ENCODE assay signal across 12 cellular contexts in genomic region chr22:42958937-42959336, GRCh38. TPM values are rescaled to one million over a fixed set of nuclear protein-coding genes. Genes with fewer than 3 reads are reported as not detected.
DNase-seq lines count a peak whose midpoint lies in the region; ATAC-seq, FAIRE-seq and TF ChIP-seq lines count a peak whose summit lies in the region.
"Had no signal": no experiment of that assay in that cellular context is flagged by ENCODE, and none has a peak within 500 bp of the region (broad histone marks: within the 10 kb centered on the region; RNA-seq: fewer than 3 reads in every experiment).

No MANE protein-coding gene starts in this region.

- CTCF ChIA-PET in SK-N-SH (lab: Yijun Ruan, JAX), result no interaction called here

- peaks cover 91% of the 10 kb centered on the region for H3K79me2 ChIP-seq in SK-N-SH (ENCODE audit: insufficient read depth)
- peaks cover 83% of the 10 kb centered on the region for H3K79me2 ChIP-seq in smooth muscle cell (ENCODE audit: low read depth)

- no peak for TF ChIP-seq RAD21 in SK-N-SH (IDR thresholded peaks at IDR 0.05; ENCODE audit: low read length)

- no peak overlapping the region for H3K4me2 ChIP-seq in SK-N-SH
- peak overlapping the region; percentile 80 for H3K4me2 ChIP-seq in smooth muscle cell
- H3K4me2 ChIP-seq: KMS-11 had no signal

- no peak for TF ChIP-seq EP300 in SK-N-SH (IDR thresholded peaks at IDR 0.05; ENCODE audit: borderline replicate concordance in 1 of 2, low read depth in 1 of 2, low read length in 1 of 2)

- H3K4me1 Mint-ChIP-seq in activated naive CD8-positive, alpha-beta T cell treated with anti-CD3 and anti-CD28 coated beads, Interleukin-2, amount 10 ng/mL, durations not matched to agents 7 days and 5 days, result peaks cover 44% of the 10 kb centered on the region

- ATAC-seq in SK-N-SH treated with all-trans-retinoic acid at 6 μM for 48 hours (no peak), HG02970 (IDR thresholded peaks at IDR 0.05; ENCODE audit: low FRiP score, unreplicated experiment) (no peak), HG03280 (IDR thresholded peaks at IDR 0.05; ENCODE audit: unreplicated experiment) (no peak), HG02885 (IDR thresholded peaks at IDR 0.05; ENCODE audit: poor library complexity, unreplicated experiment) (no peak)
- no peak for ATAC-seq in activated naive CD8-positive, alpha-beta T cell treated with anti-CD3 and anti-CD28 coated beads, Interleukin-2, amount 10 ng/mL, durations not matched to agents 7 days and 5 days (ENCODE audit: low read depth)

- H3F3A ChIP-seq in SK-N-SH (replicated peaks; ENCODE audit: insufficient read depth) (no peaks in the 10 kb centered on the region), smooth muscle cell (ENCODE audit: low read depth) (peaks cover 7% of the 10 kb centered on the region)

- H3K9me3 Mint-ChIP-seq in activated naive CD8-positive, alpha-beta T cell treated with anti-CD3 and anti-CD28 coated beads, Interleukin-2, amount 10 ng/mL, durations not matched to agents 7 days and 5 days, result no peaks in the 10 kb centered on the region

- H3K9me2 ChIP-seq in SK-N-SH, result no peaks in the 10 kb centered on the region

- peak overlapping the region; percentile 28 for H3K4me3 Mint-ChIP-seq in activated naive CD8-positive, alpha-beta T cell treated with anti-CD3 and anti-CD28 coated beads, Interleukin-2, amount 10 ng/mL, durations not matched to agents 7 days and 5 days

- intact Hi-C loops in kidney (cut with DNase I), result no loop called here

- FAIRE-seq in kidney (lab: Jason Lieb, UNC), result no peak

- H3K27ac Mint-ChIP-seq in activated naive CD8-positive, alpha-beta T cell treated with anti-CD3 and anti-CD28 coated beads, Interleukin-2, amount 10 ng/mL, durations not matched to agents 7 days and 5 days, result peak overlapping the region; percentile 23

- H3K27me3 ChIP-seq in SK-N-SH (ENCODE audit: insufficient read depth) (no peaks in the 10 kb centered on the region), smooth muscle cell (ENCODE audit: low read depth) (no peaks in the 10 kb centered on the region)

- DNase-seq in SK-N-SH (no peak), kidney (no peak), smooth muscle cell (lab: John Stamatoyannopoulos, UW; ENCODE audit: unreplicated experiment) (no peak)
- no peak for DNase-seq in activated naive CD8-positive, alpha-beta T cell treated with anti-CD3 and anti-CD28 coated beads, Interleukin-2, amount 10 ng/mL, durations not matched to agents 7 days and 5 days
- DNase-seq: activated CD4-positive, alpha-beta T cell treated with anti-CD3 and anti-CD28 coated beads, Interleukin-2, amount 50 U/mL, for 1 hour; foreskin fibroblast had no signal

- TF ChIP-seq CTCF in SK-N-SH (IDR thresholded peaks at IDR 0.05) (no peak), kidney (IDR thresholded peaks at IDR 0.05; ENCODE audit: borderline replicate concordance, extremely low read depth, insufficient read depth) (no peak), smooth muscle cell (IDR thresholded peaks at IDR 0.05; ENCODE audit: borderline replicate concordance, insufficient read depth, poor library complexity, severe bottlenecking) (no peak)

- H3K27ac ChIP-seq in SK-N-SH (ENCODE audit: low read depth in 2 of 2, low read length in 1 of 2) (peak overlapping the region; percentile 72 to 83; a peak in 3 of 4 replicates), kidney (ENCODE audit: low read depth in 2 of 2, low read length in 2 of 2) (peak overlapping the region; percentile 61 to 76), smooth muscle cell (ENCODE audit: low read depth) (peak overlapping the region; percentile 74)
- H3K27ac ChIP-seq: KMS-11 had no signal

- H2AFZ ChIP-seq in SK-N-SH (ENCODE audit: low read depth), result no peak overlapping the region
- H2AFZ ChIP-seq in smooth muscle cell (ENCODE audit: low read depth), result no peak overlapping the region

- peaks cover 18 to 32% of the 10 kb centered on the region in 2 experiments; a peak in 3 of 4 replicates for H3K4me1 ChIP-seq in SK-N-SH (ENCODE audit: control insufficient read depth in 1 of 2, insufficient read depth in 2 of 2, low read depth in 1 of 2, low read length in 1 of 2)
- peaks cover 32 to 42% of the 10 kb centered on the region in 2 donors for H3K4me1 ChIP-seq in kidney (ENCODE audit: control insufficient read depth in 1 of 2, insufficient read depth in 1 of 2, low read depth in 1 of 2, low read length in 2 of 2)
- peaks cover 17% of the 10 kb centered on the region for H3K4me1 ChIP-seq in smooth muscle cell (ENCODE audit: low read depth)

- no peaks in the 10 kb centered on the region for H3K27me3 Mint-ChIP-seq in activated naive CD8-positive, alpha-beta T cell treated with anti-CD3 and anti-CD28 coated beads, Interleukin-2, amount 10 ng/mL, durations not matched to agents 7 days and 5 days

- H4K20me1 ChIP-seq in SK-N-SH (ENCODE audit: insufficient read depth) (no peaks in the 10 kb centered on the region), smooth muscle cell (ENCODE audit: low read depth) (peaks cover 47% of the 10 kb centered on the region)

- H3K9me3 ChIP-seq in SK-N-SH, result no peaks in the 10 kb centered on the region
- H3K9me3 ChIP-seq in kidney (ENCODE audit: control insufficient read depth in 1 of 2, low read length in 2 of 2), result no peaks in the 10 kb centered on the region
- no peaks in the 10 kb centered on the region for H3K9me3 ChIP-seq in smooth muscle cell (replicated peaks; ENCODE audit: low read depth)

- H3K36me3 ChIP-seq in SK-N-SH (replicated peaks in 1 of 2; ENCODE audit: control insufficient read depth in 1 of 2, insufficient read depth in 2 of 2, low read length in 1 of 2) (peaks cover 0 to 5% of the 10 kb centered on the region in 2 experiments), kidney (ENCODE audit: control insufficient read depth in 1 of 2, insufficient read depth in 2 of 2, low read length in 2 of 2) (no peaks in the 10 kb centered on the region), smooth muscle cell (ENCODE audit: low read depth) (no peaks in the 10 kb centered on the region)

- peaks cover 9% of the 10 kb centered on the region for H3K36me3 Mint-ChIP-seq in activated naive CD8-positive, alpha-beta T cell treated with anti-CD3 and anti-CD28 coated beads, Interleukin-2, amount 10 ng/mL, durations not matched to agents 7 days and 5 days

- POLR2A ChIA-PET in SK-N-SH (lab: Yijun Ruan, JAX), result no interaction called here
- POLR2A ChIA-PET in activated naive CD8-positive, alpha-beta T cell treated with anti-CD3 and anti-CD28 coated beads, Interleukin-2, amount 10 ng/mL, durations not matched to agents 7 days and 5 days (lab: Charles Lee), result no interaction called here

- no peak overlapping the region for H3K9ac ChIP-seq in SK-N-SH
- H3K9ac ChIP-seq in kidney (ENCODE audit: low read length in 2 of 2), result peak overlapping the region in 1 of 2 donors; percentile 71
- no peak overlapping the region for H3K9ac ChIP-seq in smooth muscle cell (ENCODE audit: low read depth)
- H3K9ac ChIP-seq: KMS-11 had no signal

- WGBS in SK-N-SH (ENCODE audit: low lambda C conversion rate), result 80% methylated on average over 6 of the region's 6 CpGs
- WGBS in smooth muscle cell (ENCODE audit: low lambda C conversion rate), result 86% methylated on average over 6 of the region's 6 CpGs

- H3K4me3 ChIP-seq in SK-N-SH (ENCODE audit: low read depth in 2 of 2, low read length in 1 of 2), result no peak overlapping the region
- H3K4me3 ChIP-seq in kidney (ENCODE audit: low read length in 2 of 2), result peak overlapping the region; percentile 30 to 57
- H3K4me3 ChIP-seq in smooth muscle cell, result peak overlapping the region; percentile 37
- H3K4me3 ChIP-seq: skin epidermis had no signal

TF ChIP-seq in SK-N-SH, 30 proteins besides CTCF, POLR2A, EP300 and RAD21:
- TF ChIP-seq RCOR1 (IDR thresholded peaks at IDR 0.05; ENCODE audit: low read length) (no peak), POLR2AphosphoS5 (IDR thresholded peaks at IDR 0.05; ENCODE audit: low read depth, low read length) (no peak), CHD2 (IDR thresholded peaks at IDR 0.05; ENCODE audit: low read length, partially characterized antibody) (no peak), FOXJ3 (CRISPR knock-in tag; IDR thresholded peaks at IDR 0.05) (no peak), RXRA (IDR thresholded peaks at IDR 0.05; ENCODE audit: borderline replicate concordance, low read depth) (no peak), SIN3A (IDR thresholded peaks at IDR 0.05; ENCODE audit: borderline replicate concordance, low read depth, low read length) (no peak), YY1 (IDR thresholded peaks at IDR 0.05; ENCODE audit: low read depth) (no peak)

TF ChIP-seq in SK-N-SH treated with all-trans-retinoic acid at 6 μM for 48 hours, 23 proteins besides CTCF, POLR2A, EP300 and RAD21 (continues in another document):
- TF ChIP-seq ARNTL (CRISPR knock-in tag; IDR thresholded peaks at IDR 0.05; ENCODE audit: borderline replicate concordance, low read depth) (no peak), ZNF8 (CRISPR knock-in tag; IDR thresholded peaks at IDR 0.05) (no peak), PPARA (CRISPR knock-in tag; IDR thresholded peaks at IDR 0.05; ENCODE audit: borderline replicate concordance) (no peak), PATZ1 (CRISPR knock-in tag; IDR thresholded peaks at IDR 0.05; ENCODE audit: borderline replicate concordance) (no peak), RARB (CRISPR knock-in tag; IDR thresholded peaks at IDR 0.05) (no peak)

RNA-seq across cellular contexts. Expression of gene PACSIN2, which starts 56.0 kb away (rescaled TPM):
- polyA plus RNA-seq in SK-N-SH (2012; rRNA removed) (60.5 and 63.1 TPM in 2 replicates), kidney (ENCODE audit: insufficient read depth, low read depth, low replicate concordance) (56.3 TPM), smooth muscle cell (41.1 and 53.9 TPM in 2 replicates)
- polyA plus RNA-seq in SK-N-SH (2012; cell fraction: cytosol; rRNA removed), result 42.5 and 51.5 TPM in 2 replicates
- polyA plus RNA-seq in SK-N-SH (2012; cell fraction: nucleus; rRNA removed), result 53.0 and 54.4 TPM in 2 replicates
- total RNA-seq in activated naive CD8-positive, alpha-beta T cell treated with anti-CD3 and anti-CD28 coated beads, Interleukin-2, amount 10 ng/mL, durations not matched to agents 7 days and 5 days, result 10 to 100 TPM; 33.6 to 35.8 TPM
- total RNA-seq in kidney (105 TPM), smooth muscle cell (26.3 and 34.7 TPM in 2 replicates)

Comparison
In these comparisons a context has a peak if more than half of its experiments do, and no peak if none do; other contexts are left out.
1. H3K4me3 ChIP-seq: peak in kidney (2 of 2) and smooth muscle cell (single experiment); none in SK-N-SH (0 of 2).
2. Peak in every context shown above with its lines, with median percentiles within 50 percentile points of each other: H3K27ac ChIP-seq.